17 cellular contexts compared by ENCODE assay signal in genomic region chr11:972812-973211, GRCh38.
"Had no signal": no experiment of that assay in that cellular context is flagged by ENCODE, and none has a peak within 500 bp of the region (broad histone marks: within the 10 kb centered on the region; RNA-seq: fewer than 3 reads in every experiment).

No MANE protein-coding gene starts in this region.

- H3K4me2 ChIP-seq: neural progenitor cell had no signal

- H3K4me1 ChIP-seq: neural progenitor cell, prostate gland had no signal

- H3K4me3 ChIP-seq: dorsolateral prefrontal cortex, left lung, neural progenitor cell, prostate gland, right atrium auricular region, sigmoid colon, thoracic aorta, tibial nerve, upper lobe of left lung had no signal

- H2AFZ ChIP-seq: neural progenitor cell had no signal

- H3K27me3 Mint-ChIP-seq: stimulated activated memory B cell treated with anti-CD40 and anti-IgM and Interleukin-4, amounts not matched to agents 10 μg/mL and 1 μg/mL and 100 μg/mL, for 72 hours; stimulated activated naive CD8-positive, alpha-beta T cell treated with anti-CD3 and anti-CD28 coated beads, Interleukin-15, Interleukin-2, amounts not matched to agents 100 ng/mL and 50 ng/mL, for 24 hours had no signal

- H3K4me3 Mint-ChIP-seq: nephron; neural progenitor cell; stimulated activated memory B cell treated with anti-CD40 and anti-IgM and Interleukin-4, amounts not matched to agents 10 μg/mL and 1 μg/mL and 100 μg/mL, for 72 hours; stimulated activated naive CD8-positive, alpha-beta T cell treated with anti-CD3 and anti-CD28 coated beads, Interleukin-15, Interleukin-2, amounts not matched to agents 100 ng/mL and 50 ng/mL, for 24 hours had no signal

- H3K9me3 ChIP-seq: left lung, prostate gland, right atrium auricular region, sigmoid colon, thoracic aorta, tibial nerve, upper lobe of left lung had no signal

- H3K27ac Mint-ChIP-seq: nephron; stimulated activated memory B cell treated with anti-CD40 and anti-IgM and Interleukin-4, amounts not matched to agents 10 μg/mL and 1 μg/mL and 100 μg/mL, for 72 hours; stimulated activated naive CD8-positive, alpha-beta T cell treated with anti-CD3 and anti-CD28 coated beads, Interleukin-15, Interleukin-2, amounts not matched to agents 100 ng/mL and 50 ng/mL, for 24 hours had no signal

- H3K9me3 Mint-ChIP-seq: nephron; neural progenitor cell; stimulated activated memory B cell treated with anti-CD40 and anti-IgM and Interleukin-4, amounts not matched to agents 10 μg/mL and 1 μg/mL and 100 μg/mL, for 72 hours; stimulated activated naive CD8-positive, alpha-beta T cell treated with anti-CD3 and anti-CD28 coated beads, Interleukin-15, Interleukin-2, amounts not matched to agents 100 ng/mL and 50 ng/mL, for 24 hours had no signal

- H3K27me3 ChIP-seq: dorsolateral prefrontal cortex, left lung, neural progenitor cell, right atrium auricular region, sigmoid colon, tibial nerve, upper lobe of left lung had no signal

- DNase-seq: dorsolateral prefrontal cortex; effector CD4-positive, alpha-beta T cell; head of caudate nucleus; mesendoderm; sigmoid colon; stimulated activated CD4-positive, alpha-beta T cell treated with anti-CD3 and anti-CD28 coated beads, Interleukin-2, amount 100 ng/mL, for 24 hours; stimulated activated CD4-positive, alpha-beta T cell treated with anti-CD3 and anti-CD28 coated beads, Interleukin-4, amount 100 ng/mL, for 24 hours had no signal

- H3K27ac ChIP-seq: left lung, neural progenitor cell, prostate gland, right atrium auricular region, sigmoid colon, thoracic aorta, tibial nerve, upper lobe of left lung had no signal

- H3K9ac ChIP-seq: neural progenitor cell had no signal

- ATAC-seq: left lung; stimulated activated memory B cell treated with anti-CD40 and anti-IgM and Interleukin-4, amounts not matched to agents 10 μg/mL and 1 μg/mL and 100 μg/mL, for 72 hours had no signal

- H3K36me3 ChIP-seq: neural progenitor cell had no signal
